In genomic region chr17:82317394-82318168, GRCh38 we compare ENCODE assay signal across 1 cellular context.
TF ChIP-seq lines count a peak whose summit lies in the region.

Gene CD7, minus strand, starts transcription at chr17:82317608. Its CDS starts 113 bp downstream, at chr17:82317495.

TF ChIP-seq in HepG2, 621 proteins besides CTCF, POLR2A, EP300 and RAD21 (continued from another document and continues in another):
- TF ChIP-seq, protein P1, sequence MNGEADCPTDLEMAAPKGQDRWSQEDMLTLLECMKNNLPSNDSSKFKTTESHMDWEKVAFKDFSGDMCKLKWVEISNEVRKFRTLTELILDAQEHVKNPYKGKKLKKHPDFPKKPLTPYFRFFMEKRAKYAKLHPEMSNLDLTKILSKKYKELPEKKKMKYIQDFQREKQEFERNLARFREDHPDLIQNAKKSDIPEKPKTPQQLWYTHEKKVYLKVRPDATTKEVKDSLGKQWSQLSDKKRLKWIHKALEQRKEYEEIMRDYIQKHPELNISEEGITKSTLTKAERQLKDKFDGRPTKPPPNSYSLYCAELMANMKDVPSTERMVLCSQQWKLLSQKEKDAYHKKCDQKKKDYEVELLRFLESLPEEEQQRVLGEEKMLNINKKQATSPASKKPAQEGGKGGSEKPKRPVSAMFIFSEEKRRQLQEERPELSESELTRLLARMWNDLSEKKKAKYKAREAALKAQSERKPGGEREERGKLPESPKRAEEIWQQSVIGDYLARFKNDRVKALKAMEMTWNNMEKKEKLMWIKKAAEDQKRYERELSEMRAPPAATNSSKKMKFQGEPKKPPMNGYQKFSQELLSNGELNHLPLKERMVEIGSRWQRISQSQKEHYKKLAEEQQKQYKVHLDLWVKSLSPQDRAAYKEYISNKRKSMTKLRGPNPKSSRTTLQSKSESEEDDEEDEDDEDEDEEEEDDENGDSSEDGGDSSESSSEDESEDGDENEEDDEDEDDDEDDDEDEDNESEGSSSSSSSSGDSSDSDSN (CRISPR knock-in tag; IDR thresholded peaks at IDR 0.05): peak; percentile 82
- TF ChIP-seq CREB3 (CRISPR knock-in tag; IDR thresholded peaks at IDR 0.05) (no peak), SAFB2 (CRISPR knock-in tag; IDR thresholded peaks at IDR 0.05; ENCODE audit: borderline replicate concordance, low read depth) (peak; percentile 41; the same call in 1 of the 2 replicates), FOXJ3 (CRISPR knock-in tag; IDR thresholded peaks at IDR 0.05; ENCODE audit: borderline replicate concordance) (no peak), REPIN1 (CRISPR knock-in tag; IDR thresholded peaks at IDR 0.05; ENCODE audit: borderline replicate concordance, low read depth) (no peak; the same call in 1 of the 2 replicates), ZNF605 (CRISPR knock-in tag; IDR thresholded peaks at IDR 0.05) (peak; percentile 73), KDM1A (CRISPR knock-in tag; IDR thresholded peaks at IDR 0.05) (no peak), SAP130 (CRISPR knock-in tag; IDR thresholded peaks at IDR 0.05; ENCODE audit: low read depth) (peak; percentile 81), SMC3 (IDR thresholded peaks at IDR 0.05; ENCODE audit: low read length) (no peak), MEIS2 (CRISPR knock-in tag; IDR thresholded peaks at IDR 0.05) (no peak), ZBTB49 (CRISPR knock-in tag; IDR thresholded peaks at IDR 0.05; ENCODE audit: borderline replicate concordance) (no peak), NFYB (CRISPR knock-in tag; IDR thresholded peaks at IDR 0.05) (0 out of 2 replicates have a peak, but pooled peaks have one; percentile 8), ZNF773 (CRISPR knock-in tag; IDR thresholded peaks at IDR 0.05; ENCODE audit: borderline replicate concordance) (no peak), CEBPB (IDR thresholded peaks at IDR 0.05; ENCODE audit: borderline replicate concordance, low read depth, low read length) (no peak), ZNF546 (CRISPR knock-in tag; conservative IDR thresholded peaks at IDR 0.05) (peak; percentile 57; the same call in 1 of the 2 replicates), AKNA (CRISPR knock-in tag; IDR thresholded peaks at IDR 0.05; ENCODE audit: borderline replicate concordance) (no peak), ATF7-NPFF (CRISPR knock-in tag; IDR thresholded peaks at IDR 0.05; ENCODE audit: low read depth) (0 out of 2 replicates have a peak, but pooled peaks have one; percentile 14), BCL6 (CRISPR knock-in tag; IDR thresholded peaks at IDR 0.05) (0 out of 2 replicates have a peak, but pooled peaks have one; percentile 16), GTF2F1 (IDR thresholded peaks at IDR 0.05; ENCODE audit: low read length) (no peak), DPF2 (CRISPR knock-in tag; IDR thresholded peaks at IDR 0.05; ENCODE audit: borderline replicate concordance, low read depth) (no peak), ZNF644 (CRISPR knock-in tag; IDR thresholded peaks at IDR 0.05; ENCODE audit: low read depth) (no peak), CREM (IDR thresholded peaks at IDR 0.05) (no peak), CREM (CRISPR knock-in tag; IDR thresholded peaks at IDR 0.05) (no peak), ZNF30 (CRISPR knock-in tag; IDR thresholded peaks at IDR 0.05) (peak; percentile 2; the same call in 1 of the 2 replicates), BORCS8-MEF2B (CRISPR knock-in tag; IDR thresholded peaks at IDR 0.05) (no peak; the same call in none of the 2 replicates), ZNF652 (CRISPR knock-in tag; IDR thresholded peaks at IDR 0.05; ENCODE audit: borderline replicate concordance, low read depth) (no peak), ZBTB46 (CRISPR knock-in tag; IDR thresholded peaks at IDR 0.05; ENCODE audit: borderline replicate concordance) (no peak), ZNF451 (CRISPR knock-in tag; IDR thresholded peaks at IDR 0.05) (no peak), RNF2 (conservative IDR thresholded peaks at IDR 0.05; ENCODE audit: low read depth) (no peak), GFI1 (CRISPR knock-in tag; IDR thresholded peaks at IDR 0.05; ENCODE audit: borderline replicate concordance) (peak; percentile 48; the same call in 1 of the 2 replicates)
- TF ChIP-seq, protein P2, sequence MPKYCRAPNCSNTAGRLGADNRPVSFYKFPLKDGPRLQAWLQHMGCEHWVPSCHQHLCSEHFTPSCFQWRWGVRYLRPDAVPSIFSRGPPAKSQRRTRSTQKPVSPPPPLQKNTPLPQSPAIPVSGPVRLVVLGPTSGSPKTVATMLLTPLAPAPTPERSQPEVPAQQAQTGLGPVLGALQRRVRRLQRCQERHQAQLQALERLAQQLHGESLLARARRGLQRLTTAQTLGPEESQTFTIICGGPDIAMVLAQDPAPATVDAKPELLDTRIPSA (CRISPR knock-in tag; IDR thresholded peaks at IDR 0.05; ENCODE audit: borderline replicate concordance): no peak
- TF ChIP-seq, protein P3, sequence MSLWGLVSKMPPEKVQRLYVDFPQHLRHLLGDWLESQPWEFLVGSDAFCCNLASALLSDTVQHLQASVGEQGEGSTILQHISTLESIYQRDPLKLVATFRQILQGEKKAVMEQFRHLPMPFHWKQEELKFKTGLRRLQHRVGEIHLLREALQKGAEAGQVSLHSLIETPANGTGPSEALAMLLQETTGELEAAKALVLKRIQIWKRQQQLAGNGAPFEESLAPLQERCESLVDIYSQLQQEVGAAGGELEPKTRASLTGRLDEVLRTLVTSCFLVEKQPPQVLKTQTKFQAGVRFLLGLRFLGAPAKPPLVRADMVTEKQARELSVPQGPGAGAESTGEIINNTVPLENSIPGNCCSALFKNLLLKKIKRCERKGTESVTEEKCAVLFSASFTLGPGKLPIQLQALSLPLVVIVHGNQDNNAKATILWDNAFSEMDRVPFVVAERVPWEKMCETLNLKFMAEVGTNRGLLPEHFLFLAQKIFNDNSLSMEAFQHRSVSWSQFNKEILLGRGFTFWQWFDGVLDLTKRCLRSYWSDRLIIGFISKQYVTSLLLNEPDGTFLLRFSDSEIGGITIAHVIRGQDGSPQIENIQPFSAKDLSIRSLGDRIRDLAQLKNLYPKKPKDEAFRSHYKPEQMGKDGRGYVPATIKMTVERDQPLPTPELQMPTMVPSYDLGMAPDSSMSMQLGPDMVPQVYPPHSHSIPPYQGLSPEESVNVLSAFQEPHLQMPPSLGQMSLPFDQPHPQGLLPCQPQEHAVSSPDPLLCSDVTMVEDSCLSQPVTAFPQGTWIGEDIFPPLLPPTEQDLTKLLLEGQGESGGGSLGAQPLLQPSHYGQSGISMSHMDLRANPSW (CRISPR knock-in tag; IDR thresholded peaks at IDR 0.05; ENCODE audit: borderline replicate concordance): 0 out of 2 replicates have a peak, but pooled peaks have one; percentile 62
- TF ChIP-seq, protein P4, sequence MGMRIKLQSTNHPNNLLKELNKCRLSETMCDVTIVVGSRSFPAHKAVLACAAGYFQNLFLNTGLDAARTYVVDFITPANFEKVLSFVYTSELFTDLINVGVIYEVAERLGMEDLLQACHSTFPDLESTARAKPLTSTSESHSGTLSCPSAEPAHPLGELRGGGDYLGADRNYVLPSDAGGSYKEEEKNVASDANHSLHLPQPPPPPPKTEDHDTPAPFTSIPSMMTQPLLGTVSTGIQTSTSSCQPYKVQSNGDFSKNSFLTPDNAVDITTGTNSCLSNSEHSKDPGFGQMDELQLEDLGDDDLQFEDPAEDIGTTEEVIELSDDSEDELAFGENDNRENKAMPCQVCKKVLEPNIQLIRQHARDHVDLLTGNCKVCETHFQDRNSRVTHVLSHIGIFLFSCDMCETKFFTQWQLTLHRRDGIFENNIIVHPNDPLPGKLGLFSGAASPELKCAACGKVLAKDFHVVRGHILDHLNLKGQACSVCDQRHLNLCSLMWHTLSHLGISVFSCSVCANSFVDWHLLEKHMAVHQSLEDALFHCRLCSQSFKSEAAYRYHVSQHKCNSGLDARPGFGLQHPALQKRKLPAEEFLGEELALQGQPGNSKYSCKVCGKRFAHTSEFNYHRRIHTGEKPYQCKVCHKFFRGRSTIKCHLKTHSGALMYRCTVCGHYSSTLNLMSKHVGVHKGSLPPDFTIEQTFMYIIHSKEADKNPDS (CRISPR knock-in tag; IDR thresholded peaks at IDR 0.05): peak; percentile 40; the same call in 1 of the 2 replicates
- TF ChIP-seq, protein P5, sequence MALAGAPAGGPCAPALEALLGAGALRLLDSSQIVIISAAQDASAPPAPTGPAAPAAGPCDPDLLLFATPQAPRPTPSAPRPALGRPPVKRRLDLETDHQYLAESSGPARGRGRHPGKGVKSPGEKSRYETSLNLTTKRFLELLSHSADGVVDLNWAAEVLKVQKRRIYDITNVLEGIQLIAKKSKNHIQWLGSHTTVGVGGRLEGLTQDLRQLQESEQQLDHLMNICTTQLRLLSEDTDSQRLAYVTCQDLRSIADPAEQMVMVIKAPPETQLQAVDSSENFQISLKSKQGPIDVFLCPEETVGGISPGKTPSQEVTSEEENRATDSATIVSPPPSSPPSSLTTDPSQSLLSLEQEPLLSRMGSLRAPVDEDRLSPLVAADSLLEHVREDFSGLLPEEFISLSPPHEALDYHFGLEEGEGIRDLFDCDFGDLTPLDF (CRISPR knock-in tag; IDR thresholded peaks at IDR 0.05): no peak
- TF ChIP-seq, protein P6, sequence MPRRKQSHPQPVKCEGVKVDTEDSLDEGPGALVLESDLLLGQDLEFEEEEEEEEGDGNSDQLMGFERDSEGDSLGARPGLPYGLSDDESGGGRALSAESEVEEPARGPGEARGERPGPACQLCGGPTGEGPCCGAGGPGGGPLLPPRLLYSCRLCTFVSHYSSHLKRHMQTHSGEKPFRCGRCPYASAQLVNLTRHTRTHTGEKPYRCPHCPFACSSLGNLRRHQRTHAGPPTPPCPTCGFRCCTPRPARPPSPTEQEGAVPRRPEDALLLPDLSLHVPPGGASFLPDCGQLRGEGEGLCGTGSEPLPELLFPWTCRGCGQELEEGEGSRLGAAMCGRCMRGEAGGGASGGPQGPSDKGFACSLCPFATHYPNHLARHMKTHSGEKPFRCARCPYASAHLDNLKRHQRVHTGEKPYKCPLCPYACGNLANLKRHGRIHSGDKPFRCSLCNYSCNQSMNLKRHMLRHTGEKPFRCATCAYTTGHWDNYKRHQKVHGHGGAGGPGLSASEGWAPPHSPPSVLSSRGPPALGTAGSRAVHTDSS (CRISPR knock-in tag; conservative IDR thresholded peaks at IDR 0.05): 0 out of 2 replicates have a peak, but pooled peaks have one; percentile 46
